ENCODE assay signal across 8 cellular contexts in genomic region chr1:165928075-165928731, GRCh38.
DNase-seq lines count a peak whose midpoint lies in the region; ATAC-seq and TF ChIP-seq lines count a peak whose summit lies in the region.

No MANE protein-coding gene starts in this region.

- H3K4me1 ChIP-seq in heart right ventricle: no peaks in the 10 kb centered on the region
- no peaks in the 10 kb centered on the region for H3K4me1 ChIP-seq in parathyroid adenoma

- H3K4me3 ChIP-seq in heart right ventricle (no peak overlapping the region), parathyroid adenoma (ENCODE audit: low read depth, low read length) (no peak overlapping the region)

- DNase-seq in heart right ventricle (peak in 1 of 2 donors; percentile 23), cardiac septum (ENCODE audit: low spot score) (no peak), NCI-H748 treated with DMSO at 0.1 percent for 48 hours (lab: John Stamatoyannopoulos, UW) (peak; percentile 31), fibroblast of peridontal ligament (ENCODE audit: extremely low read depth) (peak; percentile 56)
- peak; percentile 59 for DNase-seq in activated CD8-positive, alpha-beta memory T cell treated with anti-CD3 and anti-CD28 coated beads for 24 hours

- H3K79me2 ChIP-seq in parathyroid adenoma: no peaks in the 10 kb centered on the region

- H3K9ac ChIP-seq in parathyroid adenoma: no peak overlapping the region

- peak in 3 of 8 donors; percentile 27 to 49 (median 47) for ATAC-seq in heart right ventricle
- peak; percentile 46 for ATAC-seq in HG03439 (IDR thresholded peaks at IDR 0.05; ENCODE audit: unreplicated experiment)
- no peak for ATAC-seq in GM18520 (IDR thresholded peaks at IDR 0.05; ENCODE audit: unreplicated experiment)

- H3K9me3 ChIP-seq in heart right ventricle (no peaks in the 10 kb centered on the region), parathyroid adenoma (ENCODE audit: control insufficient read depth, low read length) (no peaks in the 10 kb centered on the region)

- no peak overlapping the region for H3K4me2 ChIP-seq in parathyroid adenoma (ENCODE audit: low read length)

- H3K27ac ChIP-seq in heart right ventricle (no peak overlapping the region), parathyroid adenoma (no peak overlapping the region)

- TF ChIP-seq CTCF in heart right ventricle (IDR thresholded peaks at IDR 0.05) (peak in 8 of 9 donors; percentile 39 to 74 (median 66)), parathyroid adenoma (IDR thresholded peaks at IDR 0.05) (peak; percentile 54)

- intact Hi-C loops in heart right ventricle (cut with DNase I): loop anchor here in 9 of 10 donors (1.0 to 10.0 kb wide), 7 partner anchors 237 to 549 kb away; partner anchors contain the start of gene FAM78B (in 6 of the 9)
- intact Hi-C loops in cardiac septum (cut with DNase I): loop anchor here (2.0 to 5.0 kb wide), 2 partner anchors 234 to 505 kb away; no protein-coding TSS in a partner anchor

- 66 to 67% methylated on average over 10 of the region's 10 CpGs for WGBS in heart right ventricle, 2 donors

- peaks cover 0 to 1% (median 0%) of the 10 kb centered on the region in 7 donors for H3K27me3 ChIP-seq in heart right ventricle
- H3K27me3 ChIP-seq in parathyroid adenoma (ENCODE audit: control insufficient read depth, insufficient read depth, low read length): no peaks in the 10 kb centered on the region

- H3K36me3 ChIP-seq in heart right ventricle (no peaks in the 10 kb centered on the region), parathyroid adenoma (ENCODE audit: control insufficient read depth, insufficient read depth, low read length) (no peaks in the 10 kb centered on the region)

- no peak overlapping the region for H2AFZ ChIP-seq in parathyroid adenoma
